Comparison of ENCODE assay signal across 25 cellular contexts in genomic region chr9:131288217-131288616, GRCh38. TPM values are rescaled to one million over a fixed set of nuclear protein-coding genes. Genes with fewer than 3 reads are reported as not detected.
DNase-seq lines count a peak whose midpoint lies in the region; ATAC-seq and TF ChIP-seq lines count a peak whose summit lies in the region.
"Had no signal": no experiment of that assay in that cellular context is flagged by ENCODE, and none has a peak within 500 bp of the region (broad histone marks: within the 10 kb centered on the region; RNA-seq: fewer than 3 reads in every experiment).

No MANE protein-coding gene starts in this region.

- 34 to 38% (median 35%) methylated on average over 8 to 9 of the region's 9 CpGs for WGBS in psoas muscle, 3 donors

- H3K27ac Mint-ChIP-seq in glutamatergic neuron (ENCODE audit: unreplicated experiment) (peak overlapping the region; percentile 73), T-cell (no peak overlapping the region)
- H3K27ac Mint-ChIP-seq: CD8-positive, alpha-beta T cell; HFFc6 had no signal

- intact Hi-C loops in Right ventricle myocardium superior (cut with DNase I) (loop anchor here (5.0 kb wide), 1 partner anchor 44 kb away; no protein-coding TSS in a partner anchor), left cardiac atrium (cut with DNase I) (no loop called here), psoas muscle (cut with DNase I) (no loop called here)

- TF ChIP-seq POLR2A in NB4 (IDR thresholded peaks at IDR 0.05; ENCODE audit: extremely low read depth, insufficient read length): no peak

- peak; percentile 38 for DNase-seq in Right ventricle myocardium superior
- no peak for DNase-seq in left cardiac atrium
- peak; percentile 52 for DNase-seq in NB4 (ENCODE audit: low read depth)
- DNase-seq in glutamatergic neuron: no peak
- peak; percentile 52 to 74 for DNase-seq in psoas muscle
- no peak for DNase-seq in activated gamma-delta T cell treated with Interleukin-2 at 50 U/mL for 16 hours
- DNase-seq in T-cell: no peak
- DNase-seq: ACHN; C1 segment of cervical spinal cord; CD8-positive, alpha-beta T cell; DMS153; HFFc6; KG1; NCI-H1105; NCI-H146; NCI-H2029; NCI-H226; NCI-H510A treated with DMSO at 0.1 percent for 48 hours; NCI-H748 treated with DMSO at 0.1 percent for 48 hours; NK-92 treated with Interleukin-12 subunit alpha and Interleukin-12 subunit beta, amount 100 ng/mL, for 24 hours had no signal

- H3K9me3 Mint-ChIP-seq in glutamatergic neuron (ENCODE audit: unreplicated experiment) (peaks cover 6% of the 10 kb centered on the region), T-cell (no peaks in the 10 kb centered on the region)
- H3K9me3 Mint-ChIP-seq: CD8-positive, alpha-beta T cell; HFFc6 had no signal

- peak overlapping the region; percentile 98 for H3K27ac ChIP-seq in psoas muscle
- H3K27ac ChIP-seq: 22Rv1, HL-60, SJSA1 had no signal

- H3K27me3 ChIP-seq in psoas muscle (ENCODE audit: insufficient read depth in 3 of 3, low read length in 2 of 3): no peaks in the 10 kb centered on the region

- H3K36me3 ChIP-seq in psoas muscle (ENCODE audit: insufficient read depth in 1 of 2, low read depth in 1 of 2): no peaks in the 10 kb centered on the region
- H3K36me3 ChIP-seq: SJSA1 had no signal

- ATAC-seq in Right ventricle myocardium superior (ENCODE audit: poor library complexity): no peak
- ATAC-seq in left cardiac atrium: no peak
- ATAC-seq in psoas muscle: peak in 3 of 4 donors; percentile 17 to 34 (median 20)
- no peak for ATAC-seq in GM19395 (IDR thresholded peaks at IDR 0.05; ENCODE audit: unreplicated experiment)
- ATAC-seq in T-cell (replicated peaks in 1 of 4): no peak
- ATAC-seq: CD8-positive, alpha-beta T cell had no signal

- H3K4me3 Mint-ChIP-seq in glutamatergic neuron (ENCODE audit: unreplicated experiment) (no peak overlapping the region), T-cell (no peak overlapping the region)
- H3K4me3 Mint-ChIP-seq: CD8-positive, alpha-beta T cell; HFFc6 had no signal

- peaks cover 48% of the 10 kb centered on the region for H3K4me1 ChIP-seq in psoas muscle
- H3K4me1 ChIP-seq: SJSA1 had no signal

- H3K9me3 ChIP-seq in psoas muscle: no peaks in the 10 kb centered on the region
- H3K9me3 ChIP-seq: SJSA1 had no signal

- POLR2A ChIA-PET in T-cell (lab: Charles Lee): no interaction called here

- H3K27me3 Mint-ChIP-seq in glutamatergic neuron (ENCODE audit: unreplicated experiment) (peaks cover 11% of the 10 kb centered on the region), T-cell (no peaks in the 10 kb centered on the region)

- H3K4me3 ChIP-seq in NB4 (ENCODE audit: low read depth, low read length) (no peak overlapping the region), psoas muscle (peak overlapping the region; percentile 87)
- H3K4me3 ChIP-seq: SJSA1 had no signal

- H3K36me3 Mint-ChIP-seq in glutamatergic neuron (ENCODE audit: unreplicated experiment) (no peaks in the 10 kb centered on the region), T-cell (no peaks in the 10 kb centered on the region)
- H3K36me3 Mint-ChIP-seq: CD8-positive, alpha-beta T cell had no signal

- peaks cover 19% of the 10 kb centered on the region for H3K4me1 Mint-ChIP-seq in glutamatergic neuron (ENCODE audit: low read depth, unreplicated experiment)
- H3K4me1 Mint-ChIP-seq in T-cell: peaks cover 0 to 5% (median 2%) of the 10 kb centered on the region in 3 donors

- CTCF ChIA-PET in T-cell (lab: Charles Lee): no interaction called here

- TF ChIP-seq CTCF in NB4 (IDR thresholded peaks at IDR 0.05; ENCODE audit: low read depth, low read length) (no peak), glutamatergic neuron (IDR thresholded peaks at IDR 0.05; ENCODE audit: partially characterized antibody, unreplicated experiment) (no peak), psoas muscle (IDR thresholded peaks at IDR 0.05) (no peak)

RNA-seq across cellular contexts. Expression of gene PLPP7, which starts 1.3 kb away (rescaled TPM):
- total RNA-seq in Right ventricle myocardium superior (115 TPM), left cardiac atrium (100 to 1,000 TPM in 1 of 2 donors, 10 to 100 TPM in 1; 82.7 to 108 TPM), glutamatergic neuron (ENCODE audit: unreplicated experiment) (17.3 TPM), psoas muscle (100 to 1,000 TPM in 2 of 4 donors, 10 to 100 TPM in 2; 31.0 to 131 (median 94.5) TPM), T-cell (under 1 TPM in 3 of 5 donors, not detected in 2; 0.13 to 0.58 (median 0.13) TPM)
- 100 to 1,000 TPM in 1 of 3 donors, 10 to 100 TPM in 2; 19.4 to 156 (median 90.5) TPM for polyA plus RNA-seq in psoas muscle
- total RNA-seq: CD8-positive, alpha-beta T cell; HT-29 had no signal

RNA-seq across cellular contexts. Expression of gene FAM78A, which starts 11.9 kb away (rescaled TPM):
- total RNA-seq in Right ventricle myocardium superior: 55.7 TPM
- 10 to 100 TPM; 50.4 to 60.5 TPM for total RNA-seq in left cardiac atrium
- 14.9 TPM for total RNA-seq in glutamatergic neuron (ENCODE audit: unreplicated experiment)
- total RNA-seq in psoas muscle: 10 to 100 TPM in 3 of 4 donors, 1 to 10 TPM in 1; 6.1 to 17.6 (median 14.2) TPM
- polyA plus RNA-seq in psoas muscle: 10 to 100 TPM in 1 of 3 donors, 1 to 10 TPM in 2; 4.3 to 11.5 (median 5.3) TPM
- 100 to 1,000 TPM in 1 of 5 donors, 10 to 100 TPM in 4; 70.4 to 106 (median 98.4) TPM for total RNA-seq in T-cell

Comparison
In these comparisons a context has a peak if more than half of its experiments do, and no peak if none do; other contexts are left out.
1. DNase-seq: peak in Right ventricle myocardium superior (single experiment), NB4 (single experiment) and psoas muscle (2 of 2); none in left cardiac atrium (single experiment), glutamatergic neuron (single experiment), activated gamma-delta T cell treated with Interleukin-2 at 50 U/mL for 16 hours (single experiment) and T-cell (0 of 34).
2. ATAC-seq: peak in psoas muscle (3 of 4); none in Right ventricle myocardium superior (single experiment), left cardiac atrium (0 of 2), GM19395 (single experiment) and T-cell (0 of 4).
3. RNA of gene PLPP7, which starts 1.3 kb away (total RNA-seq): 115 TPM in Right ventricle myocardium superior (single experiment), 82.7 to 108 TPM in left cardiac atrium, 31.0 to 131 TPM in psoas muscle and 17.3 TPM in glutamatergic neuron (single experiment); 0.13 to 0.58 TPM in T-cell; every median in the first group is over 10 times any median in the second.